ENCODE assay signal across 1 cellular context in the genomic region with DNA sequence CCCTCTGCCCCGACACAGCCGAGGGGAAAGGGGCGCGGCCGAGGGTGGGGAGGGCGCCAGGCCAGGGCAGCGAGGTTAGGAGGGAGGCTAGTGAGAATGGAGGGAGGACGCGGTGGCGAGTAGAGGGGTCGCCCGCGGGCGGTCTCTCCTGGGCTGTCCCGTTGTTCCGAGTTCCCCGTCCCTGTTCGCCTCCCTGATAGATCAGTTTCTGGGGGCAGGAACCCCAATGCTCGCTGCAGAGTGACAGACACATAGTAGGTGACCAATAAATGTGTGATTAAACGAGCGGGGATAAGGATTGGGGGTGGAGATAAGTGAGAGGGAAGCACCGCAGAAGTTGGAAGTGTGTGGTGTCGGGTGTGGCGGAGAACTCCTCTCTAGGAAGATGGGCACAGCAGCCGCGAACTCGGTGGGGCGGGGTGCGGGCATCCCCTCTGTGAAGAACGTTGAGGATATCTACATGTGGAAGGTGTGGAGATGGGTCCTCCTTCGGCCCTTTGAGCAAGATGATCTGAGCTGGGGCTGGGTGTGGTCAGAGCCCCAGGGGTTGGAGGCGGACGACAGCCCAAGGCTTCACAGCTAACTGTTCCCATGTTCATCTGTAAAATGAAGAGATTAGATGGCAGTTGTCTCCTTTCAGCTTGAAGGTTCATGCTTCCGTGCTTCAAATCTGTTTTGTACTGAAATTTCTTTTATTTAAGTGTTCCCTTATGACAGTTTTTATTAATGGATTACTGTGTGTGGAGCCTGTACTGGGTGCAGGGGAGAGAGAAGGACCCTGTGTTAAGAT.
TF ChIP-seq lines count a peak whose summit lies in the region.

No MANE protein-coding gene starts in this region.

TF ChIP-seq in K562, 482 proteins besides CTCF, POLR2A, EP300 and RAD21 (continued from another document and continues in another):
- TF ChIP-seq, protein P1, sequence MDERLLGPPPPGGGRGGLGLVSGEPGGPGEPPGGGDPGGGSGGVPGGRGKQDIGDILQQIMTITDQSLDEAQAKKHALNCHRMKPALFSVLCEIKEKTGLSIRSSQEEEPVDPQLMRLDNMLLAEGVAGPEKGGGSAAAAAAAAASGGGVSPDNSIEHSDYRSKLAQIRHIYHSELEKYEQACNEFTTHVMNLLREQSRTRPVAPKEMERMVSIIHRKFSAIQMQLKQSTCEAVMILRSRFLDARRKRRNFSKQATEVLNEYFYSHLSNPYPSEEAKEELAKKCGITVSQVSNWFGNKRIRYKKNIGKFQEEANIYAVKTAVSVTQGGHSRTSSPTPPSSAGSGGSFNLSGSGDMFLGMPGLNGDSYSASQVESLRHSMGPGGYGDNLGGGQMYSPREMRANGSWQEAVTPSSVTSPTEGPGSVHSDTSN (CRISPR knock-in tag; IDR thresholded peaks at IDR 0.05; ENCODE audit: low read depth), result no peak
- TF ChIP-seq, protein P1 (tag; conservative IDR thresholded peaks at IDR 0.05; ENCODE audit: low read depth), result no peak
- TF ChIP-seq SMARCA4 (IDR thresholded peaks at IDR 0.05) (peak; percentile 55; the same call in 1 of the 2 replicates), PHF21A (IDR thresholded peaks at IDR 0.05; ENCODE audit: borderline replicate concordance, low read depth) (0 out of 2 replicates have a peak, but pooled peaks have one; percentile 41), CEBPB (tag; IDR thresholded peaks at IDR 0.05) (no peak), FOXA1 (IDR thresholded peaks at IDR 0.05; ENCODE audit: borderline replicate concordance) (no peak), KAT8 (IDR thresholded peaks at IDR 0.05; ENCODE audit: low read depth) (no peak), ZC3H11A (IDR thresholded peaks at IDR 0.05; ENCODE audit: low read depth, low read length) (no peak), ZNF175 (CRISPR knock-in tag; IDR thresholded peaks at IDR 0.05; ENCODE audit: low read depth) (no peak), MXI1 (IDR thresholded peaks at IDR 0.05; ENCODE audit: low read depth, low read length) (no peak), CCNT2 (IDR thresholded peaks at IDR 0.05; ENCODE audit: borderline replicate concordance, extremely low read depth, insufficient read length, low read depth, low read length) (no peak), ZNF431 (CRISPR knock-in tag; IDR thresholded peaks at IDR 0.05) (no peak), ZNF184 (CRISPR knock-in tag; IDR thresholded peaks at IDR 0.05) (no peak), ZNF445 (CRISPR knock-in tag; IDR thresholded peaks at IDR 0.05; ENCODE audit: low read depth) (no peak), CREM (IDR thresholded peaks at IDR 0.05; ENCODE audit: low read depth) (no peak), ZNF764 (CRISPR knock-in tag; IDR thresholded peaks at IDR 0.05; ENCODE audit: low read depth) (no peak), RBM15 (IDR thresholded peaks at IDR 0.05; ENCODE audit: insufficient read depth, low read length) (no peak), NRF1 (conservative IDR thresholded peaks at IDR 0.05 in 1 of 2, IDR thresholded peaks at IDR 0.05 in 1 of 2) (no peak), POLR2AphosphoS5 (IDR thresholded peaks at IDR 0.05; ENCODE audit: control insufficient read depth, insufficient read depth, low read depth, low read length) (no peak), ZNF263 (CRISPR knock-in tag; IDR thresholded peaks at IDR 0.05; ENCODE audit: borderline replicate concordance) (0 out of 2 replicates have a peak, but pooled peaks have one; percentile 17), ZEB2 (IDR thresholded peaks at IDR 0.05) (peak; percentile 41; the same call in 1 of the 2 replicates), PURB (CRISPR knock-in tag; IDR thresholded peaks at IDR 0.05; ENCODE audit: low read depth) (no peak), PHB (CRISPR knock-in tag; IDR thresholded peaks at IDR 0.05) (no peak), ZSCAN32 (CRISPR knock-in tag; IDR thresholded peaks at IDR 0.05) (no peak), ETV6 (IDR thresholded peaks at IDR 0.05; ENCODE audit: borderline replicate concordance in 1 of 2, low read depth in 2 of 2, low read length in 1 of 2) (no peak), ETV6 (CRISPR knock-in tag; IDR thresholded peaks at IDR 0.05; ENCODE audit: borderline replicate concordance) (no peak), TRIM24 (IDR thresholded peaks at IDR 0.05) (no peak), SPI1 (IDR thresholded peaks at IDR 0.05; ENCODE audit: borderline replicate concordance, low read depth, low read length) (no peak), KHSRP (IDR thresholded peaks at IDR 0.05) (no peak), SMAD4 (CRISPR knock-in tag; conservative IDR thresholded peaks at IDR 0.05) (no peak), BDP1 (IDR thresholded peaks at IDR 0.05; ENCODE audit: insufficient read depth, insufficient read length) (no peak), GTF2F1 (IDR thresholded peaks at IDR 0.05; ENCODE audit: low read depth, low read length) (no peak), HNRNPUL1 (IDR thresholded peaks at IDR 0.05; ENCODE audit: low read length) (no peak), SAFB (IDR thresholded peaks at IDR 0.05; ENCODE audit: borderline replicate concordance, low read depth, low read length) (no peak), NR2C2 (CRISPR knock-in tag; IDR thresholded peaks at IDR 0.05) (no peak), NR2C2 (tag; IDR thresholded peaks at IDR 0.05) (no peak), ZNF699 (CRISPR knock-in tag; IDR thresholded peaks at IDR 0.05; ENCODE audit: insufficient replicate concordance) (no peak), MEF2D (tag; conservative IDR thresholded peaks at IDR 0.05; ENCODE audit: low read depth) (no peak), KLF13 (tag; IDR thresholded peaks at IDR 0.05; ENCODE audit: borderline replicate concordance, low read depth) (no peak), TBL1XR1 (IDR thresholded peaks at IDR 0.05; ENCODE audit: low read length in 2 of 2) (0 out of 4 replicates have a peak, but pooled peaks of 1 of the 2 experiments have one; percentile 13), ILK (tag; IDR thresholded peaks at IDR 0.05; ENCODE audit: borderline replicate concordance, low read depth) (no peak), KDM5B (IDR thresholded peaks at IDR 0.05; ENCODE audit: insufficient replicate concordance, low read depth, low read length) (no peak), ZNF586 (CRISPR knock-in tag; conservative IDR thresholded peaks at IDR 0.05) (no peak)
- TF ChIP-seq, protein P2, sequence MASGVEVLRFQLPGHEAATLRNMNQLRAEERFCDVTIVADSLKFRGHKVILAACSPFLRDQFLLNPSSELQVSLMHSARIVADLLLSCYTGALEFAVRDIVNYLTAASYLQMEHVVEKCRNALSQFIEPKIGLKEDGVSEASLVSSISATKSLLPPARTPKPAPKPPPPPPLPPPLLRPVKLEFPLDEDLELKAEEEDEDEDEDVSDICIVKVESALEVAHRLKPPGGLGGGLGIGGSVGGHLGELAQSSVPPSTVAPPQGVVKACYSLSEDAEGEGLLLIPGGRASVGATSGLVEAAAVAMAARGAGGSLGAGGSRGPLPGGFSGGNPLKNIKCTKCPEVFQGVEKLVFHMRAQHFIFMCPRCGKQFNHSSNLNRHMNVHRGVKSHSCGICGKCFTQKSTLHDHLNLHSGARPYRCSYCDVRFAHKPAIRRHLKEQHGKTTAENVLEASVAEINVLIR (CRISPR knock-in tag; IDR thresholded peaks at IDR 0.05), result no peak
- TF ChIP-seq, protein P3, sequence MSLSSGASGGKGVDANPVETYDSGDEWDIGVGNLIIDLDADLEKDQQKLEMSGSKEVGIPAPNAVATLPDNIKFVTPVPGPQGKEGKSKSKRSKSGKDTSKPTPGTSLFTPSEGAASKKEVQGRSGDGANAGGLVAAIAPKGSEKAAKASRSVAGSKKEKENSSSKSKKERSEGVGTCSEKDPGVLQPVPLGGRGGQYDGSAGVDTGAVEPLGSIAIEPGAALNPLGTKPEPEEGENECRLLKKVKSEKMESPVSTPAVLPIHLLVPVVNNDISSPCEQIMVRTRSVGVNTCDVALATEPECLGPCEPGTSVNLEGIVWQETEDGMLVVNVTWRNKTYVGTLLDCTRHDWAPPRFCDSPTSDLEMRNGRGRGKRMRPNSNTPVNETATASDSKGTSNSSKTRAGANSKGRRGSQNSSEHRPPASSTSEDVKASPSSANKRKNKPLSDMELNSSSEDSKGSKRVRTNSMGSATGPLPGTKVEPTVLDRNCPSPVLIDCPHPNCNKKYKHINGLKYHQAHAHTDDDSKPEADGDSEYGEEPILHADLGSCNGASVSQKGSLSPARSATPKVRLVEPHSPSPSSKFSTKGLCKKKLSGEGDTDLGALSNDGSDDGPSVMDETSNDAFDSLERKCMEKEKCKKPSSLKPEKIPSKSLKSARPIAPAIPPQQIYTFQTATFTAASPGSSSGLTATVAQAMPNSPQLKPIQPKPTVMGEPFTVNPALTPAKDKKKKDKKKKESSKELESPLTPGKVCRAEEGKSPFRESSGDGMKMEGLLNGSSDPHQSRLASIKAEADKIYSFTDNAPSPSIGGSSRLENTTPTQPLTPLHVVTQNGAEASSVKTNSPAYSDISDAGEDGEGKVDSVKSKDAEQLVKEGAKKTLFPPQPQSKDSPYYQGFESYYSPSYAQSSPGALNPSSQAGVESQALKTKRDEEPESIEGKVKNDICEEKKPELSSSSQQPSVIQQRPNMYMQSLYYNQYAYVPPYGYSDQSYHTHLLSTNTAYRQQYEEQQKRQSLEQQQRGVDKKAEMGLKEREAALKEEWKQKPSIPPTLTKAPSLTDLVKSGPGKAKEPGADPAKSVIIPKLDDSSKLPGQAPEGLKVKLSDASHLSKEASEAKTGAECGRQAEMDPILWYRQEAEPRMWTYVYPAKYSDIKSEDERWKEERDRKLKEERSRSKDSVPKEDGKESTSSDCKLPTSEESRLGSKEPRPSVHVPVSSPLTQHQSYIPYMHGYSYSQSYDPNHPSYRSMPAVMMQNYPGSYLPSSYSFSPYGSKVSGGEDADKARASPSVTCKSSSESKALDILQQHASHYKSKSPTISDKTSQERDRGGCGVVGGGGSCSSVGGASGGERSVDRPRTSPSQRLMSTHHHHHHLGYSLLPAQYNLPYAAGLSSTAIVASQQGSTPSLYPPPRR (CRISPR knock-in tag; IDR thresholded peaks at IDR 0.05; ENCODE audit: borderline replicate concordance), result no peak
- TF ChIP-seq, protein P4, sequence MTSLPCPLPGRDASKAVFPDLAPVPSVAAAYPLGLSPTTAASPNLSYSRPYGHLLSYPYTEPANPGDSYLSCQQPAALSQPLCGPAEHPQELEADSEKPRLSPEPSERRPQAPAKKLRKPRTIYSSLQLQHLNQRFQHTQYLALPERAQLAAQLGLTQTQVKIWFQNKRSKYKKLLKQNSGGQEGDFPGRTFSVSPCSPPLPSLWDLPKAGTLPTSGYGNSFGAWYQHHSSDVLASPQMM (CRISPR knock-in tag; IDR thresholded peaks at IDR 0.05), result no peak
- TF ChIP-seq, protein P5, sequence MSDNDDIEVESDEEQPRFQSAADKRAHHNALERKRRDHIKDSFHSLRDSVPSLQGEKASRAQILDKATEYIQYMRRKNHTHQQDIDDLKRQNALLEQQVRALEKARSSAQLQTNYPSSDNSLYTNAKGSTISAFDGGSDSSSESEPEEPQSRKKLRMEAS (CRISPR knock-in tag; IDR thresholded peaks at IDR 0.05), result peak; percentile 27; the same call in 1 of the 2 replicates
- TF ChIP-seq, protein P6, sequence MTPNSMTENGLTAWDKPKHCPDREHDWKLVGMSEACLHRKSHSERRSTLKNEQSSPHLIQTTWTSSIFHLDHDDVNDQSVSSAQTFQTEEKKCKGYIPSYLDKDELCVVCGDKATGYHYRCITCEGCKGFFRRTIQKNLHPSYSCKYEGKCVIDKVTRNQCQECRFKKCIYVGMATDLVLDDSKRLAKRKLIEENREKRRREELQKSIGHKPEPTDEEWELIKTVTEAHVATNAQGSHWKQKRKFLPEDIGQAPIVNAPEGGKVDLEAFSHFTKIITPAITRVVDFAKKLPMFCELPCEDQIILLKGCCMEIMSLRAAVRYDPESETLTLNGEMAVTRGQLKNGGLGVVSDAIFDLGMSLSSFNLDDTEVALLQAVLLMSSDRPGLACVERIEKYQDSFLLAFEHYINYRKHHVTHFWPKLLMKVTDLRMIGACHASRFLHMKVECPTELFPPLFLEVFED (CRISPR knock-in tag; conservative IDR thresholded peaks at IDR 0.05), result no peak
- TF ChIP-seq, protein P7, sequence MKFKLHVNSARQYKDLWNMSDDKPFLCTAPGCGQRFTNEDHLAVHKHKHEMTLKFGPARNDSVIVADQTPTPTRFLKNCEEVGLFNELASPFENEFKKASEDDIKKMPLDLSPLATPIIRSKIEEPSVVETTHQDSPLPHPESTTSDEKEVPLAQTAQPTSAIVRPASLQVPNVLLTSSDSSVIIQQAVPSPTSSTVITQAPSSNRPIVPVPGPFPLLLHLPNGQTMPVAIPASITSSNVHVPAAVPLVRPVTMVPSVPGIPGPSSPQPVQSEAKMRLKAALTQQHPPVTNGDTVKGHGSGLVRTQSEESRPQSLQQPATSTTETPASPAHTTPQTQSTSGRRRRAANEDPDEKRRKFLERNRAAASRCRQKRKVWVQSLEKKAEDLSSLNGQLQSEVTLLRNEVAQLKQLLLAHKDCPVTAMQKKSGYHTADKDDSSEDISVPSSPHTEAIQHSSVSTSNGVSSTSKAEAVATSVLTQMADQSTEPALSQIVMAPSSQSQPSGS (CRISPR knock-in tag; IDR thresholded peaks at IDR 0.05), result no peak
